Comparison of ENCODE assay signal across 17 cellular contexts in genomic region chr6:1574083-1574761, GRCh38. TPM values are rescaled to one million over a fixed set of nuclear protein-coding genes. Genes with fewer than 3 reads are reported as not detected.
DNase-seq lines count a peak whose midpoint lies in the region; ATAC-seq and TF ChIP-seq lines count a peak whose summit lies in the region.
"Had no signal": no experiment of that assay in that cellular context is flagged by ENCODE, and none has a peak within 500 bp of the region (broad histone marks: within the 10 kb centered on the region; RNA-seq: fewer than 3 reads in every experiment).

No MANE protein-coding gene starts in this region.

- H3K9me3 ChIP-seq in SK-N-MC (ENCODE audit: low read depth, low read length) = no peaks in the 10 kb centered on the region

- H3K4me3 ChIP-seq in SK-N-MC = peak overlapping the region; percentile 8; the same call in 1 of the 2 replicates
- no peak overlapping the region for H3K4me3 ChIP-seq in coronary artery
- H3K4me3 ChIP-seq: lung had no signal

- H3K27ac Mint-ChIP-seq in glutamatergic neuron (ENCODE audit: unreplicated experiment) = no peak overlapping the region
- no peak overlapping the region for H3K27ac Mint-ChIP-seq in activated CD4-positive, alpha-beta T cell treated with anti-CD3 and anti-CD28 coated beads, Interleukin-2, amount 10 ng/mL, durations not matched to agents 24 days and 14 days
- H3K27ac Mint-ChIP-seq: activated CD4-positive, alpha-beta T cell treated with anti-CD3 and anti-CD28 coated beads, Interleukin-2, amount 10 ng/mL, durations not matched to agents 7 days and 5 days; activated T-cell treated with anti-CD3 and anti-CD28 coated beads, Interleukin-2, amount 50 U/mL, for 72 hours had no signal

- peaks cover 17% of the 10 kb centered on the region for H3K4me1 Mint-ChIP-seq in glutamatergic neuron (ENCODE audit: low read depth, unreplicated experiment)
- no peaks in the 10 kb centered on the region for H3K4me1 Mint-ChIP-seq in activated CD4-positive, alpha-beta T cell treated with anti-CD3 and anti-CD28 coated beads, Interleukin-2, amount 10 ng/mL, durations not matched to agents 24 days and 14 days
- H3K4me1 Mint-ChIP-seq: activated CD4-positive, alpha-beta T cell treated with anti-CD3 and anti-CD28 coated beads, Interleukin-2, amount 10 ng/mL, durations not matched to agents 7 days and 5 days had no signal

- peak overlapping the region; percentile 56; the same call in 1 of the 2 replicates for H3K27ac ChIP-seq in SK-N-MC
- peak overlapping the region; percentile 90 to 91 for H3K27ac ChIP-seq in coronary artery
- H3K27ac ChIP-seq: C4-2B had no signal

- H3K27me3 Mint-ChIP-seq in glutamatergic neuron (ENCODE audit: unreplicated experiment) = no peaks in the 10 kb centered on the region
- peaks cover 7% of the 10 kb centered on the region for H3K27me3 Mint-ChIP-seq in activated CD4-positive, alpha-beta T cell treated with anti-CD3 and anti-CD28 coated beads, Interleukin-2, amount 10 ng/mL, durations not matched to agents 24 days and 14 days

- intact Hi-C loops in activated CD4-positive, alpha-beta T cell treated with anti-CD3 and anti-CD28 coated beads, Interleukin-2, amount 10 ng/mL, durations not matched to agents 24 days and 14 days (cut with micrococcal nuclease) = no loop called here

- no peaks in the 10 kb centered on the region for H3K36me3 ChIP-seq in SK-N-MC (ENCODE audit: insufficient read depth, low read length)

- DNase-seq in SK-N-MC (ENCODE audit: low read depth, low spot score) = no peak
- no peak for DNase-seq in coronary artery (ENCODE audit: low spot score)
- DNase-seq in left kidney (ENCODE audit: low read depth, low spot score) = peak; percentile 62
- DNase-seq in superior temporal gyrus (ENCODE audit: extremely low spot score) = peak; percentile 16
- DNase-seq in glutamatergic neuron = no peak
- no peak for DNase-seq in activated CD4-positive, alpha-beta T cell treated with anti-CD3 and anti-CD28 coated beads, Interleukin-2, amount 10 ng/mL, durations not matched to agents 24 days and 14 days
- no peak for DNase-seq in activated CD4-positive, CD25-positive, alpha-beta regulatory T cell (lab: John Stamatoyannopoulos, UW)
- DNase-seq: activated CD4-positive, alpha-beta T cell treated with anti-CD3 and anti-CD28 coated beads, Interleukin-2, amount 10 ng/mL, durations not matched to agents 7 days and 5 days; activated T-cell treated with anti-CD3 and anti-CD28 coated beads, Interleukin-2, amount 50 U/mL, for 72 hours; DND-41; HCEC 1CT; KBM-7; NCI-H1092 treated with DMSO at 0.1 percent for 48 hours; T1000 had no signal

- H3K4me3 Mint-ChIP-seq in glutamatergic neuron (ENCODE audit: unreplicated experiment) = no peak overlapping the region
- no peak overlapping the region for H3K4me3 Mint-ChIP-seq in activated CD4-positive, alpha-beta T cell treated with anti-CD3 and anti-CD28 coated beads, Interleukin-2, amount 10 ng/mL, durations not matched to agents 24 days and 14 days
- H3K4me3 Mint-ChIP-seq: activated CD4-positive, alpha-beta T cell treated with anti-CD3 and anti-CD28 coated beads, Interleukin-2, amount 10 ng/mL, durations not matched to agents 7 days and 5 days; activated T-cell treated with anti-CD3 and anti-CD28 coated beads, Interleukin-2, amount 50 U/mL, for 72 hours had no signal

- H3K36me3 Mint-ChIP-seq in glutamatergic neuron (ENCODE audit: unreplicated experiment) = peaks cover 26% of the 10 kb centered on the region
- no peaks in the 10 kb centered on the region for H3K36me3 Mint-ChIP-seq in activated CD4-positive, alpha-beta T cell treated with anti-CD3 and anti-CD28 coated beads, Interleukin-2, amount 10 ng/mL, durations not matched to agents 24 days and 14 days (ENCODE audit: low read depth)

- TF ChIP-seq CTCF in coronary artery (IDR thresholded peaks at IDR 0.05) = no peak
- no peak for TF ChIP-seq CTCF in glutamatergic neuron (IDR thresholded peaks at IDR 0.05; ENCODE audit: partially characterized antibody, unreplicated experiment)

- peak overlapping the region; percentile 2 for H3K9ac ChIP-seq in SK-N-MC (ENCODE audit: insufficient read length)

- peaks cover 12% of the 10 kb centered on the region for H3K9me3 Mint-ChIP-seq in glutamatergic neuron (ENCODE audit: unreplicated experiment)
- H3K9me3 Mint-ChIP-seq in activated CD4-positive, alpha-beta T cell treated with anti-CD3 and anti-CD28 coated beads, Interleukin-2, amount 10 ng/mL, durations not matched to agents 24 days and 14 days = peaks cover 13% of the 10 kb centered on the region

- no peak for ATAC-seq in HG02938 (IDR thresholded peaks at IDR 0.05; ENCODE audit: unreplicated experiment)
- ATAC-seq: activated T-cell treated with anti-CD3 and anti-CD28 coated beads, Interleukin-2, amount 50 U/mL, for 72 hours had no signal

RNA-seq across cellular contexts. Expression of gene FOXC1, which starts 35.5 kb away (rescaled TPM):
- 3.3 TPM for total RNA-seq in glutamatergic neuron (ENCODE audit: unreplicated experiment)
- total RNA-seq in activated CD4-positive, alpha-beta T cell treated with anti-CD3 and anti-CD28 coated beads, Interleukin-2, amount 10 ng/mL, durations not matched to agents 24 days and 14 days = 0.07 TPM in 2 replicates
- total RNA-seq: activated CD4-positive, alpha-beta T cell treated with anti-CD3 and anti-CD28 coated beads, Interleukin-2, amount 10 ng/mL, durations not matched to agents 7 days and 5 days had no signal

Comparison
In these comparisons a context has a peak if more than half of its experiments do, and no peak if none do; other contexts are left out.
1. DNase-seq: peak in left kidney (single experiment) and superior temporal gyrus (single experiment); none in SK-N-MC (single experiment), coronary artery (single experiment), glutamatergic neuron (single experiment), activated CD4-positive, alpha-beta T cell treated with anti-CD3 and anti-CD28 coated beads, Interleukin-2, amount 10 ng/mL, durations not matched to agents 24 days and 14 days (single experiment) and activated CD4-positive, CD25-positive, alpha-beta regulatory T cell (0 of 4).